1 cellular context compared by ENCODE assay signal in genomic region chr15:61101543-61101942, GRCh38.
TF ChIP-seq lines count a peak whose summit lies in the region.

No MANE protein-coding gene starts in this region.

TF ChIP-seq in H1, 55 proteins besides CTCF, POLR2A, EP300 and RAD21:
- no peak for TF ChIP-seq EZH2 (IDR thresholded peaks at IDR 0.05; ENCODE audit: low read depth, low read length, severe bottlenecking)
- no peak for TF ChIP-seq CREB1 (IDR thresholded peaks at IDR 0.05)
- TF ChIP-seq SRF (IDR thresholded peaks at IDR 0.05; ENCODE audit: low read depth, low read length): no peak
- no peak for TF ChIP-seq BACH1 (IDR thresholded peaks at IDR 0.05; ENCODE audit: low read length)
- no peak for TF ChIP-seq ZNF274 (IDR thresholded peaks at IDR 0.05; ENCODE audit: borderline replicate concordance, extremely low read depth, low read length)
- no peak for TF ChIP-seq ASH2L (IDR thresholded peaks at IDR 0.05; ENCODE audit: low read length)
- no peak for TF ChIP-seq CBX8 (IDR thresholded peaks at IDR 0.05; ENCODE audit: borderline replicate concordance, low read depth, low read length)
- TF ChIP-seq FOSL1 (IDR thresholded peaks at IDR 0.05; ENCODE audit: insufficient read depth, low read depth, low read length): no peak
- no peak for TF ChIP-seq RXRA (IDR thresholded peaks at IDR 0.05; ENCODE audit: insufficient read depth, low read depth, low read length)
- TF ChIP-seq NRF1 (IDR thresholded peaks at IDR 0.05; ENCODE audit: low read depth, low read length): no peak
- no peak for TF ChIP-seq TCF12 (IDR thresholded peaks at IDR 0.05; ENCODE audit: low read depth, low read length)
- no peak for TF ChIP-seq MAX (IDR thresholded peaks at IDR 0.05)
